Comparison of ENCODE assay signal across 8 cellular contexts in the genomic region with DNA sequence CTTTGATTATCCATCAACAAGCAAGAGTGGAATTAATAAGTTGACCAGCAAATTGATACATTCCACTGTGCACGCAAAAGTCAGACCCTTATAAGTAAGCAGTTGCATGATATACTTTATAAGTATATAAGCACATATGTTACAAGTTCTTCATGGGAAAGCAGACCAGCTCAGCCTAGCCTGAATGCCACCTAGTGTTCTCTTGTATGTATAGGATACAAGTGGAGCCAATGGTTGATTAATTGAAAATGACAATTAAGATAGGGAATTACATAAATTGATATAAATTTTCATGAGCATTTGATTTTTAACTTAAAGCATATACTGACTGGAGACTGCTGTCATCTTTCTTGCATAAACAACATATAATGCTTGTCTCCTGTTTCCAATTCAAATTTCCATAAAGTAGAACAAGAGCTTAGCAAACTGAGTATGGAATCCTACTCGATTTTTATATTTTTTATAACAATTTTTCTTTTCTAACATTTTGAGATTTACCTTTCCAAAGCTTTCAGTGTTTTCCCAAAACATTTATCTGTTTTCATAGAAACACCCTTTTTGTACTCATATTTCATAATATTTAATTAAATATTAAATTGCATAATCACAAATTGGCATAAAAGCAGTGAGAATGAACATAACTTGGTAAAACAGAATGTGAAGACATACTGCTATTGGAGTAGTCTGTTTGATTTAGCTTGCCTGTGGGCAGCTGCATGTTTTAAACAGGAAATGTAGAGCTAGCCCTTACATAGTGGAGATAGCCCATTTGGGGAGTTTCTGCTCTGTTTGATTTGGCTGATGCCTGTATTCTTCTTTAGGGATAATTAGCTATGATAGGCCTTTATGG.
A peak's percentile ranks its signal among the peaks of the same experiment; 100 is the strongest.
DNase-seq lines count a peak whose midpoint lies in the region; ATAC-seq and TF ChIP-seq lines count a peak whose summit lies in the region.

No MANE protein-coding gene starts in this region.

- peaks cover 2% of the 10 kb centered on the region for H3K36me3 Mint-ChIP-seq in endodermal cell (ENCODE audit: low read depth)

- H3K36me3 ChIP-seq in BE2C (no peaks in the 10 kb centered on the region), OCI-LY7 (ENCODE audit: insufficient read depth, low read length) (no peaks in the 10 kb centered on the region), endodermal cell (ENCODE audit: control insufficient read depth, insufficient read depth, low read length) (no peaks in the 10 kb centered on the region), neural cell (ENCODE audit: insufficient read depth, low read length) (no peaks in the 10 kb centered on the region)

- peak; percentile 54 for TF ChIP-seq RAD21 in neural cell (conservative IDR thresholded peaks at IDR 0.05)

- no peaks in the 10 kb centered on the region for H3K27me3 Mint-ChIP-seq in endodermal cell (ENCODE audit: insufficient read depth)

- H3K27ac Mint-ChIP-seq in endodermal cell, result no peak overlapping the region

- no peak for TF ChIP-seq EP300 in neural cell (conservative IDR thresholded peaks at IDR 0.05; ENCODE audit: poor library complexity, severe bottlenecking)

- ATAC-seq in HG02938 (IDR thresholded peaks at IDR 0.05; ENCODE audit: unreplicated experiment) (no peak), HG03469 (IDR thresholded peaks at IDR 0.05; ENCODE audit: unreplicated experiment) (no peak), HG02678 (IDR thresholded peaks at IDR 0.05; ENCODE audit: unreplicated experiment) (no peak)

- intact Hi-C loops in OCI-LY7 (cut with micrococcal nuclease; ENCODE audit: unreplicated experiment), result loop anchor here (2.0 kb wide), 1 partner anchor 312 kb away; no protein-coding TSS in a partner anchor

- H3K27ac ChIP-seq in OCI-LY7 (ENCODE audit: low read depth, low read length, poor library complexity, severe bottlenecking) (no peak overlapping the region), endodermal cell (ENCODE audit: low read depth, low read length) (no peak overlapping the region), neural cell (ENCODE audit: low read length) (no peak overlapping the region)

- BruUV-seq in OCI-LY7 (replicated peaks; lab: Mats Ljungman, UMichigan), result no TSS peak

- H3K27me3 ChIP-seq in BE2C, result no peaks in the 10 kb centered on the region
- no peaks in the 10 kb centered on the region for H3K27me3 ChIP-seq in endodermal cell (ENCODE audit: control insufficient read depth, insufficient read depth, low read length, poor library complexity, severe bottlenecking)
- H3K27me3 ChIP-seq in neural cell (ENCODE audit: insufficient read depth, low read depth, low read length), result no peaks in the 10 kb centered on the region

- H2AFZ ChIP-seq in OCI-LY7 (ENCODE audit: low read length), result no peak overlapping the region
- H2AFZ ChIP-seq in neural cell (ENCODE audit: low read depth, low read length), result no peak overlapping the region

- no peaks in the 10 kb centered on the region for H3F3A ChIP-seq in neural cell (ENCODE audit: insufficient read depth, low read length, poor library complexity, severe bottlenecking)

- TF ChIP-seq CTCF in BE2C (IDR thresholded peaks at IDR 0.05; ENCODE audit: low read depth, low read length), result peak; percentile 76
- TF ChIP-seq CTCF in OCI-LY7 (conservative IDR thresholded peaks at IDR 0.05; ENCODE audit: low read length), result peak; percentile 73
- peak; percentile 79 for TF ChIP-seq CTCF in endodermal cell (conservative IDR thresholded peaks at IDR 0.05)
- peak; percentile 62 for TF ChIP-seq CTCF in neural cell (IDR thresholded peaks at IDR 0.05; ENCODE audit: poor library complexity, severe bottlenecking)

- H3K4me3 Mint-ChIP-seq in endodermal cell, result no peak overlapping the region

- H3K4me3 ChIP-seq in BE2C (ENCODE audit: low read depth, low read length), result 0 out of 2 replicates have a peak overlapping the region, but pooled peaks have one; percentile 5
- H3K4me3 ChIP-seq in OCI-LY7 (ENCODE audit: low read depth, low read length, poor library complexity, severe bottlenecking), result no peak overlapping the region
- H3K4me3 ChIP-seq in endodermal cell (ENCODE audit: low read length), result no peak overlapping the region
- no peak overlapping the region for H3K4me3 ChIP-seq in neural cell (ENCODE audit: low read length)

- DNase-seq in BE2C (peak; percentile 40), H4 (ENCODE audit: low spot score) (peak; percentile 10), OCI-LY7 (ENCODE audit: low spot score) (peak; percentile 32), endodermal cell (no peak)

- no peaks in the 10 kb centered on the region for H3K79me2 ChIP-seq in OCI-LY7 (ENCODE audit: insufficient read depth, low read depth, low read length)
- H3K79me2 ChIP-seq in neural cell (replicated peaks; ENCODE audit: insufficient read depth, low read length), result peaks cover 10% of the 10 kb centered on the region

- H3K9ac ChIP-seq in endodermal cell (ENCODE audit: extremely low read depth, low read length, poor library complexity, severe bottlenecking) (no peak overlapping the region), neural cell (ENCODE audit: low read length) (no peak overlapping the region)

- H3K4me1 Mint-ChIP-seq in endodermal cell, result peaks cover 20% of the 10 kb centered on the region

- H3K9me2 ChIP-seq in OCI-LY7 (ENCODE audit: insufficient read depth, low read length) (no peaks in the 10 kb centered on the region), neural cell (ENCODE audit: insufficient read depth, low read length) (no peaks in the 10 kb centered on the region)

- no peak overlapping the region for H3K4me2 ChIP-seq in OCI-LY7 (ENCODE audit: low read length)
- H3K4me2 ChIP-seq in neural cell (ENCODE audit: low read length), result no peak overlapping the region

- H4K20me1 ChIP-seq in OCI-LY7 (ENCODE audit: insufficient read depth, low read length) (peaks cover 6% of the 10 kb centered on the region; the same call in 1 of the 2 replicates), neural cell (ENCODE audit: insufficient read depth) (no peaks in the 10 kb centered on the region)

- no peaks in the 10 kb centered on the region; the same call in 1 of the 2 replicates for H3K9me3 ChIP-seq in BE2C
- no peaks in the 10 kb centered on the region for H3K9me3 ChIP-seq in OCI-LY7 (ENCODE audit: low read length)
- H3K9me3 ChIP-seq in endodermal cell (ENCODE audit: control insufficient read depth, low read length), result no peaks in the 10 kb centered on the region
- H3K9me3 ChIP-seq in neural cell (ENCODE audit: low read length), result peaks cover 7% of the 10 kb centered on the region

- 71 to 88% methylated on average over 1 to 2 of the region's 2 CpGs for WGBS in endodermal cell (ENCODE audit: insufficient coverage in 1 of 2, insufficient read length in 1 of 2), 2 experiments

- POLR2A ChIA-PET in OCI-LY7 (lab: Charles Lee), result interaction anchor here (1.0 kb wide), 1 partner anchor 23 kb away, joined by 3 read pairs; no protein-coding TSS in a partner anchor

- peaks cover 28% of the 10 kb centered on the region for H3K4me1 ChIP-seq in BE2C
- H3K4me1 ChIP-seq in OCI-LY7 (ENCODE audit: insufficient read depth, low read length, poor library complexity, severe bottlenecking), result no peaks in the 10 kb centered on the region
- H3K4me1 ChIP-seq in endodermal cell (ENCODE audit: control insufficient read depth, insufficient read depth, low read length), result peaks cover 4% of the 10 kb centered on the region

- CTCF ChIA-PET in OCI-LY7 (lab: Charles Lee; ENCODE audit: unreplicated experiment), result no interaction called here

- H3K9me3 Mint-ChIP-seq in endodermal cell, result peaks cover 1% of the 10 kb centered on the region

TF ChIP-seq in neural cell, 6 proteins besides CTCF, POLR2A, EP300 and RAD21:
- TF ChIP-seq SMC3 (conservative IDR thresholded peaks at IDR 0.05; ENCODE audit: poor library complexity) (peak; percentile 69), POLR2AphosphoS5 (IDR thresholded peaks at IDR 0.05) (no peak)
- TF ChIP-seq, protein P1, sequence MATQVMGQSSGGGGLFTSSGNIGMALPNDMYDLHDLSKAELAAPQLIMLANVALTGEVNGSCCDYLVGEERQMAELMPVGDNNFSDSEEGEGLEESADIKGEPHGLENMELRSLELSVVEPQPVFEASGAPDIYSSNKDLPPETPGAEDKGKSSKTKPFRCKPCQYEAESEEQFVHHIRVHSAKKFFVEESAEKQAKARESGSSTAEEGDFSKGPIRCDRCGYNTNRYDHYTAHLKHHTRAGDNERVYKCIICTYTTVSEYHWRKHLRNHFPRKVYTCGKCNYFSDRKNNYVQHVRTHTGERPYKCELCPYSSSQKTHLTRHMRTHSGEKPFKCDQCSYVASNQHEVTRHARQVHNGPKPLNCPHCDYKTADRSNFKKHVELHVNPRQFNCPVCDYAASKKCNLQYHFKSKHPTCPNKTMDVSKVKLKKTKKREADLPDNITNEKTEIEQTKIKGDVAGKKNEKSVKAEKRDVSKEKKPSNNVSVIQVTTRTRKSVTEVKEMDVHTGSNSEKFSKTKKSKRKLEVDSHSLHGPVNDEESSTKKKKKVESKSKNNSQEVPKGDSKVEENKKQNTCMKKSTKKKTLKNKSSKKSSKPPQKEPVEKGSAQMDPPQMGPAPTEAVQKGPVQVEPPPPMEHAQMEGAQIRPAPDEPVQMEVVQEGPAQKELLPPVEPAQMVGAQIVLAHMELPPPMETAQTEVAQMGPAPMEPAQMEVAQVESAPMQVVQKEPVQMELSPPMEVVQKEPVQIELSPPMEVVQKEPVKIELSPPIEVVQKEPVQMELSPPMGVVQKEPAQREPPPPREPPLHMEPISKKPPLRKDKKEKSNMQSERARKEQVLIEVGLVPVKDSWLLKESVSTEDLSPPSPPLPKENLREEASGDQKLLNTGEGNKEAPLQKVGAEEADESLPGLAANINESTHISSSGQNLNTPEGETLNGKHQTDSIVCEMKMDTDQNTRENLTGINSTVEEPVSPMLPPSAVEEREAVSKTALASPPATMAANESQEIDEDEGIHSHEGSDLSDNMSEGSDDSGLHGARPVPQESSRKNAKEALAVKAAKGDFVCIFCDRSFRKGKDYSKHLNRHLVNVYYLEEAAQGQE (IDR thresholded peaks at IDR 0.05; ENCODE audit: borderline replicate concordance), result no peak
